Comparison of ENCODE assay signal across 17 cellular contexts in genomic region chr12:97159397-97159796, GRCh38.
"Had no signal": no experiment of that assay in that cellular context is flagged by ENCODE, and none has a peak within 500 bp of the region (broad histone marks: within the 10 kb centered on the region; RNA-seq: fewer than 3 reads in every experiment).

No MANE protein-coding gene starts in this region.

- H3K4me3 ChIP-seq: cardiac muscle cell, lower lobe of right lung, tibial artery had no signal

- DNase-seq: activated B cell treated with CpG ODN at 0.5 μM for 24 hours; activated CD4-positive, alpha-beta memory T cell treated with anti-CD3 and anti-CD28 coated beads for 36 hours; activated CD4-positive, alpha-beta T cell treated with anti-CD3 and anti-CD28 coated beads for 4 hours; activated naive CD8-positive, alpha-beta T cell treated with anti-CD3 and anti-CD28 coated beads for 36 hours; amygdala; dermis blood vessel endothelial cell; effector memory CD4-positive, alpha-beta T cell; left colon; lower lobe of right lung; naive thymus-derived CD8-positive, alpha-beta T cell; occipital lobe; posterior cingulate gyrus; stimulated activated CD4-positive, alpha-beta T cell treated with anti-CD3 and anti-CD28 coated beads, Interleukin-2, amount 100 ng/mL, for 24 hours; stimulated activated naive CD8-positive, alpha-beta T cell treated with anti-CD3 and anti-CD28 coated beads, Interleukin-15, Interleukin-2, amounts not matched to agents 100 U/mL and 50 U/mL, for 24 hours; substantia nigra; tibial artery had no signal

- ATAC-seq: left colon; lower lobe of right lung; naive thymus-derived CD8-positive, alpha-beta T cell; stimulated activated naive CD8-positive, alpha-beta T cell treated with anti-CD3 and anti-CD28 coated beads, Interleukin-15, Interleukin-2, amounts not matched to agents 100 U/mL and 50 U/mL, for 24 hours had no signal

- H3K36me3 Mint-ChIP-seq: activated CD4-positive, alpha-beta memory T cell treated with anti-CD3 and anti-CD28 coated beads for 36 hours; activated naive CD8-positive, alpha-beta T cell treated with anti-CD3 and anti-CD28 coated beads for 36 hours; naive thymus-derived CD8-positive, alpha-beta T cell had no signal

- H3K4me1 ChIP-seq: lower lobe of right lung, tibial artery had no signal

- H3K27ac ChIP-seq: cardiac muscle cell, lower lobe of right lung, tibial artery had no signal

- H3K36me3 ChIP-seq: cardiac muscle cell, lower lobe of right lung, tibial artery had no signal

- H3K27ac Mint-ChIP-seq: activated B cell treated with CpG ODN at 0.5 μM for 24 hours; activated CD4-positive, alpha-beta memory T cell treated with anti-CD3 and anti-CD28 coated beads for 36 hours; activated naive CD8-positive, alpha-beta T cell treated with anti-CD3 and anti-CD28 coated beads for 36 hours; naive thymus-derived CD8-positive, alpha-beta T cell had no signal

- H3K4me1 Mint-ChIP-seq: activated B cell treated with CpG ODN at 0.5 μM for 24 hours; activated naive CD8-positive, alpha-beta T cell treated with anti-CD3 and anti-CD28 coated beads for 36 hours; naive thymus-derived CD8-positive, alpha-beta T cell had no signal

- H3K27me3 ChIP-seq: cardiac muscle cell, tibial artery had no signal

- H3K9me3 ChIP-seq: lower lobe of right lung, tibial artery had no signal

- H3K9me3 Mint-ChIP-seq: activated CD4-positive, alpha-beta memory T cell treated with anti-CD3 and anti-CD28 coated beads for 36 hours; activated naive CD8-positive, alpha-beta T cell treated with anti-CD3 and anti-CD28 coated beads for 36 hours had no signal

- H3K4me3 Mint-ChIP-seq: activated B cell treated with CpG ODN at 0.5 μM for 24 hours; activated CD4-positive, alpha-beta memory T cell treated with anti-CD3 and anti-CD28 coated beads for 36 hours; activated naive CD8-positive, alpha-beta T cell treated with anti-CD3 and anti-CD28 coated beads for 36 hours; naive thymus-derived CD8-positive, alpha-beta T cell had no signal

- H3K27me3 Mint-ChIP-seq: activated naive CD8-positive, alpha-beta T cell treated with anti-CD3 and anti-CD28 coated beads for 36 hours had no signal
